ENCODE assay signal across 9 cellular contexts in genomic region chr13:97307882-97308624, GRCh38.
DNase-seq lines count a peak whose midpoint lies in the region; ATAC-seq and TF ChIP-seq lines count a peak whose summit lies in the region.
"Had no signal": no experiment of that assay in that cellular context is flagged by ENCODE, and none has a peak within 500 bp of the region (broad histone marks: within the 10 kb centered on the region; RNA-seq: fewer than 3 reads in every experiment).

No MANE protein-coding gene starts in this region.

- DNase-seq in anterior cingulate cortex (lab: John Stamatoyannopoulos, UW) (peak in 37 of 58 donors; percentile 3 to 75 (median 38)), left ventricle myocardium inferior (peak; percentile 51), retinal pigment epithelial cell (ENCODE audit: low read depth) (peak; percentile 60), NCI-H1694 (lab: John Stamatoyannopoulos, UW) (no peak), NK-92 (lab: John Stamatoyannopoulos, UW; ENCODE audit: unreplicated experiment) (no peak)
- DNase-seq in stimulated activated naive CD8-positive, alpha-beta T cell treated with anti-CD3 and anti-CD28 coated beads, Interleukin-15, Interleukin-2, amounts not matched to agents 100 U/mL and 50 U/mL, for 24 hours = no peak
- DNase-seq: cortex of kidney had no signal

- no peaks in the 10 kb centered on the region for H3K9me3 ChIP-seq in HEK293 (ENCODE audit: control insufficient read depth, insufficient read depth, low read depth, low read length)
- H3K9me3 ChIP-seq in left ventricle myocardium inferior (replicated peaks) = no peaks in the 10 kb centered on the region

- H3K27me3 ChIP-seq in left ventricle myocardium inferior (ENCODE audit: low read depth) = no peaks in the 10 kb centered on the region

- no peak for ATAC-seq in HG03378 (IDR thresholded peaks at IDR 0.05; ENCODE audit: unreplicated experiment)
- no peak for ATAC-seq in stimulated activated naive CD8-positive, alpha-beta T cell treated with anti-CD3 and anti-CD28 coated beads, Interleukin-15, Interleukin-2, amounts not matched to agents 100 U/mL and 50 U/mL, for 24 hours

- intact Hi-C loops in left ventricle myocardium inferior (cut with micrococcal nuclease) = no loop called here

- TF ChIP-seq CTCF in HEK293 (tag by site-specific recombination; IDR thresholded peaks at IDR 0.05) = no peak
- TF ChIP-seq CTCF in left ventricle myocardium inferior (IDR thresholded peaks at IDR 0.05; ENCODE audit: borderline replicate concordance) = no peak
- TF ChIP-seq CTCF in retinal pigment epithelial cell (conservative IDR thresholded peaks at IDR 0.05; ENCODE audit: low read depth, low read length) = no peak

- H3K4me1 ChIP-seq in HEK293 (ENCODE audit: control insufficient read depth, insufficient read depth, low read length) = no peaks in the 10 kb centered on the region
- H3K4me1 ChIP-seq in left ventricle myocardium inferior = peaks cover 90% of the 10 kb centered on the region

- H3K4me3 ChIP-seq in HEK293 (ENCODE audit: low read depth, low read length) (no peak overlapping the region), left ventricle myocardium inferior (no peak overlapping the region), retinal pigment epithelial cell (ENCODE audit: low read length) (no peak overlapping the region)

- H3K36me3 ChIP-seq in HEK293 (ENCODE audit: control insufficient read depth in 2 of 2, insufficient read depth in 1 of 2, low read length in 2 of 2) (no peaks in the 10 kb centered on the region), left ventricle myocardium inferior (no peaks in the 10 kb centered on the region)

- POLR2A ChIA-PET in HEK293 (lab: Yijun Ruan, JAX) = interaction anchor here (0.6 to 1.0 kb wide), 3 partner anchors 10 to 86 kb away, joined by 3 to 6 read pairs (median 4); partner anchors contain the start of gene MBNL2

- H3K27ac ChIP-seq in HEK293 (ENCODE audit: extremely low read depth, low read depth, low read length) (no peak overlapping the region), left ventricle myocardium inferior (replicated peaks) (peak overlapping the region; percentile 61)

- CTCF ChIA-PET in HEK293 (lab: Yijun Ruan, JAX) = no interaction called here

TF ChIP-seq in HEK293, 187 proteins besides CTCF, POLR2A, EP300 and RAD21:
- TF ChIP-seq MEIS1 (CRISPR knock-in tag; IDR thresholded peaks at IDR 0.05; ENCODE audit: borderline replicate concordance) = peak; percentile 76; the same call in 1 of the 2 replicates
- TF ChIP-seq ZBTB20 (tag by site-specific recombination; IDR thresholded peaks at IDR 0.05) = no peak

Comparison
In these comparisons a context has a peak if more than half of its experiments do, and no peak if none do; other contexts are left out.
1. DNase-seq: peak in anterior cingulate cortex (37 of 58), left ventricle myocardium inferior (single experiment) and retinal pigment epithelial cell (single experiment); none in NCI-H1694 (single experiment), NK-92 (single experiment) and stimulated activated naive CD8-positive, alpha-beta T cell treated with anti-CD3 and anti-CD28 coated beads, Interleukin-15, Interleukin-2, amounts not matched to agents 100 U/mL and 50 U/mL, for 24 hours (single experiment).